8 cellular contexts compared by ENCODE assay signal in the genomic region with DNA sequence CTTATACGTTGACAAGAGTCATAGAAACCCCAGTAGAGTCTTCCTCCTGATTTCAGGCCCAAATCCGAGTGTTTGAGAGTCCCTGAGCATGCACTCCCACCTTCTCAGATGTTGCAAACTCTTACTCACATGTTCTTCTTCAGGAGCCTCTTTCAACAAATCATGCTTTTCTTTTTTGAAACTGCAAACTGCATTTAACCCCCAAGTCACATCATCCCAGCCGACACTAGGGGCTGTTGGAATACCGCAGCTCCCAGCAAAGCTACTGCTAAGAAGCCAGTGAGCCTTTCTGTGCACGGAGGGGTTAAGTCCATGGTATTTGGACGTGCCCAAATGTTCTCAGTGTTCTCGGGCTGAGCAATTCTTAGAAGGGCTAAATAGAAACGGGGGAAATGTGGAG.
DNase-seq lines count a peak whose midpoint lies in the region; ATAC-seq and TF ChIP-seq lines count a peak whose summit lies in the region.
"Had no signal": no experiment of that assay in that cellular context is flagged by ENCODE, and none has a peak within 500 bp of the region (broad histone marks: within the 10 kb centered on the region; RNA-seq: fewer than 3 reads in every experiment).

No MANE protein-coding gene starts in this region.

- H3K4me3 ChIP-seq in mesodermal cell (ENCODE audit: extremely low read depth, insufficient read depth, low read length, poor library complexity, severe bottlenecking) (no peak overlapping the region), transverse colon (peak overlapping the region in 1 of 4 donors; percentile 0)

- in situ Hi-C loops in transverse colon (cut with MboI; ENCODE audit: low pct_ligation_motif_present in 1 of 4, low pct_unique_long_range_greater_than_20kb in 1 of 4, low sequenced_read_pairs in 3 of 4): no loop called here

- no peak for TF ChIP-seq POLR2A in transverse colon (IDR thresholded peaks at IDR 0.05)

- ATAC-seq in GM19351 (IDR thresholded peaks at IDR 0.05; ENCODE audit: unreplicated experiment): no peak
- ATAC-seq: activated naive CD4-positive, alpha-beta T cell treated with anti-CD3 and anti-CD28 coated beads, Interleukin-2, amount 50 U/mL, for 72 hours had no signal

- no peak for TF ChIP-seq CTCF in transverse colon (IDR thresholded peaks at IDR 0.05)

- H3K27ac ChIP-seq in mesodermal cell (ENCODE audit: low read depth, low read length, severe bottlenecking) (peak overlapping the region; percentile 36), transverse colon (peak overlapping the region; percentile 68 to 73 (median 73))

- peak; percentile 55 for DNase-seq in RPMI7951 (ENCODE audit: low read depth)
- peak; percentile 76 for DNase-seq in fibroblast of gingiva (ENCODE audit: low read depth)
- no peak for DNase-seq in transverse colon
- DNase-seq in A172 (ENCODE audit: low spot score): no peak
- no peak for DNase-seq in NCI-H2196 (lab: John Stamatoyannopoulos, UW; ENCODE audit: unreplicated experiment)

- H3K27me3 ChIP-seq in transverse colon: no peaks in the 10 kb centered on the region

- H3K4me1 ChIP-seq in mesodermal cell (ENCODE audit: control insufficient read depth, insufficient read depth, low read length, poor library complexity, severe bottlenecking) (peaks cover 6% of the 10 kb centered on the region), transverse colon (peaks cover 11 to 44% (median 20%) of the 10 kb centered on the region in 4 donors)

- intact Hi-C loops in transverse colon (cut with DNase I; ENCODE audit: low total_unique reads): no loop called here

- H3K9me3 ChIP-seq in mesodermal cell (ENCODE audit: control insufficient read depth, low read length) (no peaks in the 10 kb centered on the region), transverse colon (no peaks in the 10 kb centered on the region)

- H3K36me3 ChIP-seq in mesodermal cell (ENCODE audit: control insufficient read depth, insufficient read depth, low read length) (no peaks in the 10 kb centered on the region), transverse colon (no peaks in the 10 kb centered on the region)

- 30 to 44% methylated on average over 5 to 7 of the region's 8 CpGs for WGBS in mesodermal cell (ENCODE audit: insufficient coverage in 2 of 2), 2 experiments
- 42 to 56% methylated on average over 5 to 8 of the region's 8 CpGs for WGBS in transverse colon (ENCODE audit: low coverage in 1 of 2), 2 donors

- TF ChIP-seq EP300 in transverse colon (IDR thresholded peaks at IDR 0.05; ENCODE audit: low read depth): no peak

Comparison
In these comparisons a context has a peak if more than half of its experiments do, and no peak if none do; other contexts are left out.
1. DNase-seq: peak in RPMI7951 (single experiment) and fibroblast of gingiva (single experiment); none in transverse colon (single experiment), A172 (single experiment) and NCI-H2196 (single experiment).